ENCODE assay signal across 1 cellular context in the genomic region with DNA sequence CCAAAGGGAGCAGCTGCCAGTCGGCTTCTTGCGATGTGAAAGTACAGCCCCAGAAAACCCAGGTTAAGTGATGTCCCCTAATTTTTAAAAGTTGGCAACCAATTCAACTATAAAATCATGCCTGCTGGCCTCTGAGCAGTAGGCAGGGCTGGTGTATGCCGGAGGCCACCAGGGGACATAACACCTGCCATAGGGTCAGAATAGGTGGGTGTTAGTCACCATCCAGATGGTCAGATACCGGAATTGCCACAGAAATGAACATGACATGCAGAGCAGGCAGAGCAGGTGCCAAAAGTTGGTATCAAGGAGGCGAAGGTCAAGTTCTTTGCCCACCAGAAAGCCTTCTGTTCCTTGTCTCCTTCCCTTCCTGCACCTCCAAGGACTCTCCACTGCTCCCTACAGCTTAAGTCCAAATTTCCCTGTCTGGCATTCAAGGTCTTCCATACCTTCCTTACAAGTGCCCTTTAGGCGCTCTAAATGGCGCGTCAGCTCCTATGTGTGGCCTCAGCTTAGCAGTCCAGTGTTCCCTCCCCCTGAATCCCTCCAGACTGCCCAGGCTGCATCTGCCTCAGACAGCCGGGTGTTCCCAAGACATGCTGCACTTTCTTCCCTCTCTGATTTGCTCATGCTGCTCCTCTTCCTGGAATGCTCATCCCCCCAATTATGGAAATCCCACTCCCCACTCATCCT.
TF ChIP-seq lines count a peak whose summit lies in the region.

No MANE protein-coding gene starts in this region.

TF ChIP-seq in H1, 55 proteins besides CTCF, POLR2A, EP300 and RAD21:
- no peak for TF ChIP-seq BACH1 (IDR thresholded peaks at IDR 0.05; ENCODE audit: low read length)
- TF ChIP-seq NRF1 (IDR thresholded peaks at IDR 0.05; ENCODE audit: low read depth, low read length): no peak
- TF ChIP-seq CTBP2 (IDR thresholded peaks at IDR 0.05; ENCODE audit: borderline replicate concordance, insufficient read depth, insufficient read length, low read length): no peak
TF ChIP-seq in H1: peak in this region for 0.
